35 cellular contexts compared by ENCODE assay signal in genomic region chr21:30497065-30497464, GRCh38. TPM values are rescaled to one million over a fixed set of nuclear protein-coding genes. Genes with fewer than 3 reads are reported as not detected.
A peak's percentile ranks its signal among the peaks of the same experiment; 100 is the strongest.
DNase-seq lines count a peak whose midpoint lies in the region; ATAC-seq, FAIRE-seq and TF ChIP-seq lines count a peak whose summit lies in the region.
"Had no signal": no experiment of that assay in that cellular context is flagged by ENCODE, and none has a peak within 500 bp of the region (broad histone marks: within the 10 kb centered on the region; RNA-seq: fewer than 3 reads in every experiment).

Gene KRTAP19-4 (minus strand): TSS chr21:30497165. CDS start chr21:30497110, 55 bp downstream.

- intact Hi-C loops in upper lobe of right lung (cut with DNase I), result no loop called here

- DNase-seq in bronchial epithelial cell (ENCODE audit: low read depth) (no peak), upper lobe of right lung (no peak)
- DNase-seq in stimulated activated naive CD8-positive, alpha-beta T cell treated with anti-CD3 and anti-CD28 coated beads, Interleukin-15, Interleukin-2, amounts not matched to agents 100 U/mL and 50 U/mL, for 24 hours, result no peak
- DNase-seq: 8988T; ACHN; AML-193; BE2C; C1 segment of cervical spinal cord; Caco-2; Calu3; CD4-positive, alpha-beta memory T cell; CD4-positive, alpha-beta T cell; CD4-positive, CD25-positive, alpha-beta regulatory T cell; CD8-positive, alpha-beta memory T cell; CD8-positive, alpha-beta T cell; COR-L47; DMS 273 treated with DMSO at 0.1 percent for 48 hours; DMS153; DMS53; DMS79; DMS79 treated with DMSO at 0.1 percent for 48 hours; DND-41; EL had no signal

- ATAC-seq in upper lobe of right lung (peak; percentile 40), GM18511 (IDR thresholded peaks at IDR 0.05; ENCODE audit: unreplicated experiment) (no peak)
- ATAC-seq in stimulated activated naive CD8-positive, alpha-beta T cell treated with anti-CD3 and anti-CD28 coated beads, Interleukin-15, Interleukin-2, amounts not matched to agents 100 U/mL and 50 U/mL, for 24 hours, result no peak
- ATAC-seq: A549; CD8-positive, alpha-beta T cell had no signal

- H3K4me3 ChIP-seq in bronchial epithelial cell (ENCODE audit: low read depth, low read length), result no peak within 1 kb of the TSS
- H3K4me3 ChIP-seq in upper lobe of right lung, result no peak within 1 kb of the TSS
- H3K4me3 ChIP-seq: A549; BLaER1; BLaER1 treated with 17β-estradiol and CSF1 and Interleukin-3, amounts not matched to agents 10 nM and 100 nM had no signal

- TF ChIP-seq CTCF in bronchial epithelial cell (IDR thresholded peaks at IDR 0.05; ENCODE audit: insufficient read depth, low read length, severe bottlenecking) (no peak), upper lobe of right lung (IDR thresholded peaks at IDR 0.05) (no peak)

- no peaks in the 10 kb centered on the region for H3K9me3 ChIP-seq in upper lobe of right lung
- H3K9me3 ChIP-seq: A549; BE2C; BLaER1; BLaER1 treated with 17β-estradiol and CSF1 and Interleukin-3, amounts not matched to agents 10 nM and 100 nM; Caco-2 had no signal

- H3K4me1 ChIP-seq in upper lobe of right lung, result no peaks in the 10 kb centered on the region
- H3K4me1 ChIP-seq: A549; BE2C; BLaER1; BLaER1 treated with 17β-estradiol and CSF1 and Interleukin-3, amounts not matched to agents 10 nM and 100 nM; Caco-2 had no signal

- H3K27me3 ChIP-seq in bronchial epithelial cell (ENCODE audit: control insufficient read depth, insufficient read depth, low read length) (no peaks in the 10 kb centered on the region), upper lobe of right lung (no peaks in the 10 kb centered on the region)
- H3K27me3 ChIP-seq: BE2C; BLaER1; BLaER1 treated with 17β-estradiol and CSF1 and Interleukin-3, amounts not matched to agents 10 nM and 100 nM had no signal

- H3K36me3 ChIP-seq in bronchial epithelial cell (ENCODE audit: control insufficient read depth, insufficient read depth, low read length) (no peaks in the 10 kb centered on the region), upper lobe of right lung (no peaks in the 10 kb centered on the region)
- H3K36me3 ChIP-seq: BE2C; BLaER1; BLaER1 treated with 17β-estradiol and CSF1 and Interleukin-3, amounts not matched to agents 10 nM and 100 nM had no signal

- H3K27ac ChIP-seq in upper lobe of right lung, result no peak within 1 kb of the TSS
- H3K27ac ChIP-seq: 22Rv1; A549; BLaER1; BLaER1 treated with 17β-estradiol and CSF1 and Interleukin-3, amounts not matched to agents 10 nM and 100 nM; C4-2B had no signal

- peak; percentile 70 for FAIRE-seq in bronchial epithelial cell (lab: Jason Lieb, UNC)
- FAIRE-seq: A204.1, A549, D721Med had no signal

RNA-seq across cellular contexts. Expression of gene KRTAP19-4, which starts in this region (rescaled TPM):
- total RNA-seq in bronchial epithelial cell (not detected in 2 replicates), upper lobe of right lung (not detected)
- total RNA-seq: A172; A673; B cell; Caco-2; Calu3; CD4-positive, alpha-beta memory T cell; CD4-positive, alpha-beta T cell; CD4-positive, CD25-positive, alpha-beta regulatory T cell; CD8-positive, alpha-beta memory T cell; CD8-positive, alpha-beta T cell; Daoy had no signal

Comparison
In these comparisons a context has a peak if more than half of its experiments do, and no peak if none do; other contexts are left out.
1. Peak in ATAC-seq in upper lobe of right lung; RNA of the gene not detected or under 1 TPM.